ENCODE assay signal across 8 cellular contexts in the genomic region with DNA sequence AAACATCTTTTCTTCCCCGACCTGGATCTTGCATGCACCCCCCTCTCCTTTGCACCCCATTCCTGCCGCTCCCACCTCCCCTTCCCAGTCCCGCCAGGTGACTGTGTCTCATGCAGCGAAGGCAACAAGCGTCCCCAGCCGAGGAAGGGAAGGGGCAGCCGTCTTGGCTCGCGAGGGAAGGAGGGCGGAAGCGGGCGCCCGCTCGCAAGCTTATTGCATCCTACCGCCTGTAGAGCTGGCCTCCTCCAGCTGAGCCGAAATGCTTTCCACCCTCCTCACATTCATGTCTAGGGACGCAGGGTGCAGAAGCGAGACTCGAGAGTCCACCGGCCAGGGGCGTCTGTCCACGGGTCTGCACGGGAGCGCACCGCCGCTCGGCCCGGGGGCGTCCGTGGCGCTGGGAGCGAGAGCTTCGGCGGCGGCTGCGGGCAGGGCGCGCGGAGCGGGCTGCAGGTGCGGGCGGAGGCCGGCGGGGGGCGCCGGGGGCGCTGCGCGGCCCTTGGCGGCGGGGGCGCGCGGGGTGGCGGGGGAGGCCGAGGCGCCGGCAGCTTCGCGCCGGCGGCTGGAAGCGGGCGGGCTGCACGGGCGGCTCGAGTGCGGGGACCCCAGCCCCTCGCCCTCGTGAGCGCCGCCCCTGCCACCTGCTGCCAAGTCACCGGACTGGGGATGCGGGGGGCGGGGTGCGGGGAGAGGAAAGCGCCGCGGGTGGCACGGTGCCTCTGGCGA. TPM values are rescaled to one million over a fixed set of nuclear protein-coding genes. Genes with fewer than 3 reads are reported as not detected.
DNase-seq lines count a peak whose midpoint lies in the region; ATAC-seq, FAIRE-seq and TF ChIP-seq lines count a peak whose summit lies in the region.

Gene KCNIP4, minus strand, starts transcription at position 426 of the 726 bp plus-strand sequence.

- intact Hi-C loops in body of pancreas (cut with DNase I) = no loop called here
- intact Hi-C loops in HepG2 (cut with micrococcal nuclease; ENCODE audit: unreplicated experiment) = no loop called here
- intact Hi-C loops in vagina (cut with DNase I) = no loop called here

- ATAC-seq in body of pancreas = peak; percentile 38
- ATAC-seq in HepG2 = peak; percentile 93

- DNase-seq in ACHN = peak; percentile 32
- DNase-seq in HFF-Myc (ENCODE audit: extremely low read depth, low read depth) = no peak
- peak in 2 of 4 donors; percentile 8 to 9 for DNase-seq in body of pancreas
- DNase-seq in HepG2 (ENCODE audit: low spot score) = no peak
- DNase-seq in vagina (ENCODE audit: extremely low spot score in 2 of 2) = no peak
- no peak for DNase-seq in NCI-H2196 treated with DMSO at 0.1 percent for 48 hours (lab: John Stamatoyannopoulos, UW; ENCODE audit: unreplicated experiment)
- no peak for DNase-seq in SW 1271 (lab: John Stamatoyannopoulos, UW)
- DNase-seq in stimulated activated CD4-positive, alpha-beta T cell treated with anti-CD3 and anti-CD28 coated beads, Interleukin-4, amount 100 ng/mL, for 4 hours = no peak

- TF ChIP-seq EP300 in HepG2 (IDR thresholded peaks at IDR 0.05; ENCODE audit: low read depth in 2 of 2, low read length in 2 of 2) (no peak), HepG2 (CRISPR knock-in tag; IDR thresholded peaks at IDR 0.05; ENCODE audit: borderline replicate concordance) (no peak)

- no peak within 1 kb of the TSS for H3K27ac ChIP-seq in body of pancreas
- no peak within 1 kb of the TSS for H3K27ac ChIP-seq in HepG2 (ENCODE audit: extremely low read length, insufficient read depth, low read length)
- peak within 1 kb of the TSS; percentile 17 for H3K27ac ChIP-seq in vagina

- no peak within 1 kb of the TSS for H2AFZ ChIP-seq in HepG2 (ENCODE audit: low read length)

- peaks cover 0 to 7% of the 10 kb centered on the region in 2 donors for H3K27me3 ChIP-seq in body of pancreas
- H3K27me3 ChIP-seq in HepG2 (ENCODE audit: control insufficient read depth in 1 of 2, insufficient read depth in 2 of 2, low read length in 2 of 2) = peaks cover 3 to 26% of the 10 kb centered on the region in 2 experiments; a peak in 4 of 5 replicates
- no peaks in the 10 kb centered on the region for H3K27me3 ChIP-seq in vagina

- TF ChIP-seq POLR2A in body of pancreas (IDR thresholded peaks at IDR 0.05) (no peak), HepG2 (IDR thresholded peaks at IDR 0.05; ENCODE audit: insufficient read depth in 1 of 2, low read depth in 2 of 2, low read length in 2 of 2) (no peak), vagina (IDR thresholded peaks at IDR 0.05) (no peak)

- peaks cover 10% of the 10 kb centered on the region for H3K4me1 ChIP-seq in body of pancreas
- no peaks in the 10 kb centered on the region for H3K4me1 ChIP-seq in HepG2 (ENCODE audit: insufficient read depth, low read length)
- H3K4me1 ChIP-seq in vagina = peaks cover 8% of the 10 kb centered on the region

- POLR2A ChIA-PET in HepG2 (lab: Yijun Ruan, JAX) = no interaction called here

- no peaks in the 10 kb centered on the region for H3K9me3 ChIP-seq in body of pancreas
- no peaks in the 10 kb centered on the region for H3K9me3 ChIP-seq in HepG2 (ENCODE audit: low read length)
- H3K9me3 ChIP-seq in vagina = no peaks in the 10 kb centered on the region

- H3K9ac ChIP-seq in HepG2 (ENCODE audit: insufficient read depth, low read depth, low read length) = no peak within 1 kb of the TSS

- H3K36me3 ChIP-seq in body of pancreas (replicated peaks in 1 of 2; ENCODE audit: insufficient read depth in 1 of 2, low read depth in 2 of 2) (no peaks in the 10 kb centered on the region), HepG2 (replicated peaks in 1 of 2; ENCODE audit: control insufficient read depth in 1 of 2, insufficient read depth in 2 of 2, low read length in 2 of 2) (no peaks in the 10 kb centered on the region), vagina (no peaks in the 10 kb centered on the region)

- no peaks in the 10 kb centered on the region for H4K20me1 ChIP-seq in HepG2 (ENCODE audit: insufficient read depth, low read length)

- peak within 1 kb of the TSS; percentile 57 for H3K4me2 ChIP-seq in HepG2 (ENCODE audit: low read depth, low read length)

- BruUV-seq in HepG2 (replicated peaks; lab: Mats Ljungman, UMichigan) = no TSS peak

- 0 to 3% methylated on average over 10 to 37 of the region's 81 CpGs for WGBS in body of pancreas, 2 donors
- WGBS in HepG2 (ENCODE audit: low lambda C conversion rate) = 23% methylated on average over 15 of the region's 81 CpGs

- H3K79me2 ChIP-seq in HepG2 (ENCODE audit: insufficient read depth, low read length) = no peaks in the 10 kb centered on the region

- in situ Hi-C loops in ACHN (cut with HindIII; ENCODE audit: low pct_ligation_motif_present, low pct_unique_long_range_greater_than_20kb, low sequenced_read_pairs) = no loop called here
- in situ Hi-C loops in HepG2 (cut with HindIII; ENCODE audit: extremely low pct_ligation_motif_present, low pct_unique_long_range_greater_than_20kb) = no loop called here

- TF ChIP-seq CTCF in HFF-Myc (IDR thresholded peaks at IDR 0.05; ENCODE audit: low read depth, low read length, missing control alignments) (no peak), body of pancreas (IDR thresholded peaks at IDR 0.05) (no peak), HepG2 (CRISPR knock-in tag; IDR thresholded peaks at IDR 0.05) (no peak), vagina (IDR thresholded peaks at IDR 0.05) (no peak)

- no peak for FAIRE-seq in HepG2 (lab: Jason Lieb, UNC)

- no peak for TF ChIP-seq RAD21 in HepG2 (CRISPR knock-in tag; IDR thresholded peaks at IDR 0.05)

- CTCF ChIA-PET in HepG2 (lab: Yijun Ruan, JAX; ENCODE audit: low intra/inter-chr PET ratio, low total read pairs) = no interaction called here

- H3K4me3 ChIP-seq in HFF-Myc (replicated peaks; ENCODE audit: low read depth, low read length) = 0 out of 2 replicates have a peak within 1 kb of the TSS, but pooled peaks have one; percentile 22
- no peak within 1 kb of the TSS for H3K4me3 ChIP-seq in body of pancreas
- H3K4me3 ChIP-seq in HepG2 (replicated peaks in 1 of 3; ENCODE audit: insufficient read depth in 1 of 3, low read depth in 2 of 3, low read length in 3 of 3) = peak within 1 kb of the TSS in 2 of 3 experiments; percentile 26 to 50; a peak in 2 of 6 replicates
- peak within 1 kb of the TSS; percentile 57 to 63 for H3K4me3 ChIP-seq in vagina

TF ChIP-seq in HepG2, 621 proteins besides CTCF, POLR2A, EP300 and RAD21 (continues in another document):
- TF ChIP-seq, protein P1, sequence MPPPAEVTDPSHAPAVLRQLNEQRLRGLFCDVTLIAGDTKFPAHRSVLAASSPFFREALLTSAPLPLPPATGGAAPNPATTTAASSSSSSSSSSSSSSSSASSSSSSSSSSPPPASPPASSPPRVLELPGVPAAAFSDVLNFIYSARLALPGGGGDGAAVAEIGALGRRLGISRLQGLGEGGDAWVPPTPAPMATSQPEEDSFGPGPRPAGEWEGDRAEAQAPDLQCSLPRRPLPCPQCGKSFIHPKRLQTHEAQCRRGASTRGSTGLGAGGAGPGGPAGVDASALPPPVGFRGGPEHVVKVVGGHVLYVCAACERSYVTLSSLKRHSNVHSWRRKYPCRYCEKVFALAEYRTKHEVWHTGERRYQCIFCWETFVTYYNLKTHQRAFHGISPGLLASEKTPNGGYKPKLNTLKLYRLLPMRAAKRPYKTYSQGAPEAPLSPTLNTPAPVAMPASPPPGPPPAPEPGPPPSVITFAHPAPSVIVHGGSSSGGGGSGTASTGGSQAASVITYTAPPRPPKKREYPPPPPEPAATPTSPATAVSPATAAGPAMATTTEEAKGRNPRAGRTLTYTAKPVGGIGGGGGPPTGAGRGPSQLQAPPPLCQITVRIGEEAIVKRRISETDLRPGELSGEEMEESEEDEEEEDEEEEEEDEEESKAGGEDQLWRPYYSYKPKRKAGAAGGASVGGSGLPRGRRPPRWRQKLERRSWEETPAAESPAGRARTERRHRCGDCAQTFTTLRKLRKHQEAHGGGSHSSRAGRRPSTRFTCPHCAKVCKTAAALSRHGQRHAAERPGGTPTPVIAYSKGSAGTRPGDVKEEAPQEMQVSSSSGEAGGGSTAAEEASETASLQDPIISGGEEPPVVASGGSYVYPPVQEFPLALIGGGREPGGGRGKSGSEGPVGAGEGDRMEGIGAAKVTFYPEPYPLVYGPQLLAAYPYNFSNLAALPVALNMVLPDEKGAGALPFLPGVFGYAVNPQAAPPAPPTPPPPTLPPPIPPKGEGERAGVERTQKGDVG (CRISPR knock-in tag; IDR thresholded peaks at IDR 0.05; ENCODE audit: borderline replicate concordance) = no peak

RNA-seq across cellular contexts. Expression of gene KCNIP4, which starts in this region (rescaled TPM):
- not detected for total RNA-seq in body of pancreas
- not detected in 2 replicates for total RNA-seq in HepG2 (2016; rRNA removed; fragmentation: Illumina TruSeq; extraction: Trizol)
- total RNA-seq in HepG2 (2016; cell fraction: cytosol; rRNA removed; fragmentation: Illumina TruSeq; extraction: Trizol; ENCODE audit: low read depth) = not detected in 2 replicates
- total RNA-seq in HepG2 (2016; cell fraction: insoluble cytoplasmic fraction; rRNA removed; fragmentation: Illumina TruSeq; extraction: Trizol) = not detected in 2 replicates
- not detected in 2 replicates for total RNA-seq in HepG2 (2016; cell fraction: membrane; rRNA removed; fragmentation: Illumina TruSeq; extraction: Trizol)
- total RNA-seq in HepG2 (2016; cell fraction: nucleus; rRNA removed; fragmentation: Illumina TruSeq; extraction: Trizol) = not detected in 2 replicates
- 0.09 TPM in 1 of 2 replicates, not detected in the other for polyA plus RNA-seq in HepG2 (2011; rRNA removed)
- polyA plus RNA-seq in HepG2 (2011; cell fraction: cytosol; rRNA removed) = not detected in 2 replicates
- not detected in 2 replicates for polyA plus RNA-seq in HepG2 (2011; cell fraction: nucleus; rRNA removed)
- 0.08 and 0.09 TPM in 2 replicates for polyA plus RNA-seq in HepG2 (2012)
- not detected in 2 replicates for polyA plus RNA-seq in HepG2 (2016; cell fraction: cytosol; fragmentation: Illumina TruSeq; extraction: Trizol; ENCODE audit: low read depth)
- polyA plus RNA-seq in HepG2 (2016; cell fraction: insoluble cytoplasmic fraction; fragmentation: Illumina TruSeq; extraction: Trizol; ENCODE audit: low read depth) = not detected in 2 replicates
- not detected in 2 replicates for polyA plus RNA-seq in HepG2 (2016; cell fraction: membrane; fragmentation: Illumina TruSeq; extraction: Trizol; ENCODE audit: low read depth)
- not detected in 2 replicates for polyA plus RNA-seq in HepG2 (2016; cell fraction: nucleus; fragmentation: Illumina TruSeq; extraction: Trizol; ENCODE audit: insufficient read depth, low read depth)
- polyA minus RNA-seq in HepG2 (2011; rRNA and poly(A)+ RNA removed; ENCODE audit: low replicate concordance) = not detected in 2 replicates
- polyA minus RNA-seq in HepG2 (2011; cell fraction: cytosol; rRNA and poly(A)+ RNA removed) = not detected in 2 replicates
- not detected in 2 replicates for polyA minus RNA-seq in HepG2 (2011; cell fraction: nucleus; rRNA and poly(A)+ RNA removed)
- total RNA-seq in vagina = not detected

Comparison
In these comparisons a context has a peak if more than half of its experiments do, and no peak if none do; other contexts are left out.
1. Peak in ATAC-seq in body of pancreas; RNA of the gene not detected or under 1 TPM.
2. Peak in ATAC-seq, H3K4me3 ChIP-seq and H3K4me2 ChIP-seq in HepG2; RNA of the gene not detected or under 1 TPM.
3. H3K4me3 ChIP-seq: peak in HFF-Myc (single experiment) and vagina (2 of 2); none in body of pancreas (0 of 2).